1 cellular context compared by ENCODE assay signal in genomic region chr18:37612519-37612918, GRCh38.
TF ChIP-seq lines count a peak whose summit lies in the region.

No MANE protein-coding gene starts in this region.

TF ChIP-seq in H1, 55 proteins besides CTCF, POLR2A, EP300 and RAD21:
- TF ChIP-seq POU5F1 (IDR thresholded peaks at IDR 0.05; ENCODE audit: low read depth, low read length): no peak
- TF ChIP-seq RNF2 (IDR thresholded peaks at IDR 0.05; ENCODE audit: borderline replicate concordance, low read depth, low read length, missing control alignments, poor library complexity, severe bottlenecking): no peak
- no peak for TF ChIP-seq CTBP2 (IDR thresholded peaks at IDR 0.05; ENCODE audit: borderline replicate concordance, insufficient read depth, insufficient read length, low read length)
- TF ChIP-seq SUZ12 (IDR thresholded peaks at IDR 0.05; ENCODE audit: low read length): no peak
- no peak for TF ChIP-seq FOSL1 (IDR thresholded peaks at IDR 0.05; ENCODE audit: insufficient read depth, low read depth, low read length)
- TF ChIP-seq SRF (IDR thresholded peaks at IDR 0.05; ENCODE audit: low read depth, low read length): no peak
- no peak for TF ChIP-seq CHD1 (IDR thresholded peaks at IDR 0.05; ENCODE audit: low read depth, low read length)
- TF ChIP-seq TCF12 (IDR thresholded peaks at IDR 0.05; ENCODE audit: low read depth, low read length): no peak
- TF ChIP-seq RXRA (IDR thresholded peaks at IDR 0.05; ENCODE audit: insufficient read depth, low read depth, low read length): no peak
- no peak for TF ChIP-seq BCL11A (IDR thresholded peaks at IDR 0.05; ENCODE audit: low read depth in 2 of 2, low read length in 2 of 2)
- TF ChIP-seq CHD2 (IDR thresholded peaks at IDR 0.05; ENCODE audit: low read length): no peak
- no peak for TF ChIP-seq SIRT6 (IDR thresholded peaks at IDR 0.05; ENCODE audit: low read length)
- no peak for TF ChIP-seq CREB1 (IDR thresholded peaks at IDR 0.05)
- TF ChIP-seq EGR1 (IDR thresholded peaks at IDR 0.05; ENCODE audit: borderline replicate concordance, low read depth, low read length): no peak
- no peak for TF ChIP-seq JUN (IDR thresholded peaks at IDR 0.05; ENCODE audit: low read depth, low read length)
- no peak for TF ChIP-seq E2F6 (IDR thresholded peaks at IDR 0.05)
- TF ChIP-seq SP4 (IDR thresholded peaks at IDR 0.05; ENCODE audit: low read length): no peak
